In the genomic region with DNA sequence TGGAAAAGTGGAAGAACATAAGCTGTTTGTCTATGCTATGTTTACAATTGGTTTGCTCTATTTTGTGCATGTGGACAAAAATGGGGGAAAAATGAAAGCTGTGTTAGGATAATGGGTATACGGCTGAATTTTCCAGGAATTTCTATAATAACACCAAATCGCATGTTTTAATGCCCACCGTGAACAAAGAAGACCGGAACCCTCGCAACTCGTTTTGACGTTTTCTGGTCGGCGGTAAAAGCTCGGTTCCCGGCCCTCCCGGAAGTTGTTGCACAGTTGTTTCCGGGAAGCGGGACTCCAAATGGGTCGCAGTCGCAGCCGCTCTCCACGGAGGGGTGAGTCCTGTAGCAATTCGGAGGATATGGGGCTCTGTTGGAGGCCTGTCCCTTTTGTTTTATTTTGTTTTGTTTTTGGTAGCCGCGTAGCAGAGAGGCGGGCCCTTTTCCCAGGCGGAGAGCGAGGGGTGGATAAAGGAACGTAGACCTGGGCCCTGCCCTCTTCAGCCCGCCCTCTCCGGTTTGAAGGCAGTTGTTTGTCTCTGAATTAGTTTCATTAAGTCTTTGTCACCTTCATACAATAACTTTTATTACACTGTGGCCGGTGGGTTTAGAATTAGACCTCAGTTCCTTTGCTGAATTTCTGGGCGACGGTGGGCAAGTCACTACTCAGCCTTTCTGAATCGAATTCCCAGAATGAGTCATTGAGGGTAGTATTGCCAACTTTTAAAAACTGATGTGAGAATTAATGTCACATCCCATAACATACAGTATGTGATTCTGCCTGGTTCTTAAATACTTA, we compare ENCODE assay signal across 1 cellular context.
TF ChIP-seq lines count a peak whose summit lies in the region.

A gene with protein sequence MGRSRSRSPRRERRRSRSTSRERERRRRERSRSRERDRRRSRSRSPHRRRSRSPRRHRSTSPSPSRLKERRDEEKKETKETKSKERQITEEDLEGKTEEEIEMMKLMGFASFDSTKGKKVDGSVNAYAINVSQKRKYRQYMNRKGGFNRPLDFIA (plus strand): TSS at position 273 of the 798 bp plus-strand sequence. CDS start 29 bp downstream, at position 302.

TF ChIP-seq in HepG2, 621 proteins besides CTCF, POLR2A, EP300 and RAD21 (continued from another document and continues in another):
- no peak; the same call in 1 of the 2 replicates for TF ChIP-seq ZNF567 (CRISPR knock-in tag; IDR thresholded peaks at IDR 0.05; ENCODE audit: borderline replicate concordance)
- peak; percentile 96 for TF ChIP-seq ELF3 (CRISPR knock-in tag; IDR thresholded peaks at IDR 0.05)
- TF ChIP-seq KLF9 (CRISPR knock-in tag; IDR thresholded peaks at IDR 0.05; ENCODE audit: low read depth) = peak; percentile 92
- TF ChIP-seq ZNF34 (CRISPR knock-in tag; IDR thresholded peaks at IDR 0.05; ENCODE audit: borderline replicate concordance) = no peak
- peak; percentile 98 for TF ChIP-seq KMT2B (CRISPR knock-in tag; IDR thresholded peaks at IDR 0.05)
- TF ChIP-seq TCF7 (IDR thresholded peaks at IDR 0.05; ENCODE audit: low read depth) = no peak
- TF ChIP-seq ZFY (CRISPR knock-in tag; IDR thresholded peaks at IDR 0.05) = peak; percentile 97
- TF ChIP-seq ZNF180 (CRISPR knock-in tag; IDR thresholded peaks at IDR 0.05; ENCODE audit: borderline replicate concordance, low read depth) = peak; percentile 85; the same call in 1 of the 2 replicates
- peak; percentile 66; the same call in 1 of the 2 replicates for TF ChIP-seq ZNF768 (CRISPR knock-in tag; IDR thresholded peaks at IDR 0.05)
- TF ChIP-seq ZKSCAN8 (CRISPR knock-in tag; IDR thresholded peaks at IDR 0.05; ENCODE audit: borderline replicate concordance) = peak; percentile 79; the same call in 1 of the 2 replicates
- TF ChIP-seq ZNF484 (CRISPR knock-in tag; IDR thresholded peaks at IDR 0.05; ENCODE audit: borderline replicate concordance, low read depth) = no peak
- TF ChIP-seq, protein P1, sequence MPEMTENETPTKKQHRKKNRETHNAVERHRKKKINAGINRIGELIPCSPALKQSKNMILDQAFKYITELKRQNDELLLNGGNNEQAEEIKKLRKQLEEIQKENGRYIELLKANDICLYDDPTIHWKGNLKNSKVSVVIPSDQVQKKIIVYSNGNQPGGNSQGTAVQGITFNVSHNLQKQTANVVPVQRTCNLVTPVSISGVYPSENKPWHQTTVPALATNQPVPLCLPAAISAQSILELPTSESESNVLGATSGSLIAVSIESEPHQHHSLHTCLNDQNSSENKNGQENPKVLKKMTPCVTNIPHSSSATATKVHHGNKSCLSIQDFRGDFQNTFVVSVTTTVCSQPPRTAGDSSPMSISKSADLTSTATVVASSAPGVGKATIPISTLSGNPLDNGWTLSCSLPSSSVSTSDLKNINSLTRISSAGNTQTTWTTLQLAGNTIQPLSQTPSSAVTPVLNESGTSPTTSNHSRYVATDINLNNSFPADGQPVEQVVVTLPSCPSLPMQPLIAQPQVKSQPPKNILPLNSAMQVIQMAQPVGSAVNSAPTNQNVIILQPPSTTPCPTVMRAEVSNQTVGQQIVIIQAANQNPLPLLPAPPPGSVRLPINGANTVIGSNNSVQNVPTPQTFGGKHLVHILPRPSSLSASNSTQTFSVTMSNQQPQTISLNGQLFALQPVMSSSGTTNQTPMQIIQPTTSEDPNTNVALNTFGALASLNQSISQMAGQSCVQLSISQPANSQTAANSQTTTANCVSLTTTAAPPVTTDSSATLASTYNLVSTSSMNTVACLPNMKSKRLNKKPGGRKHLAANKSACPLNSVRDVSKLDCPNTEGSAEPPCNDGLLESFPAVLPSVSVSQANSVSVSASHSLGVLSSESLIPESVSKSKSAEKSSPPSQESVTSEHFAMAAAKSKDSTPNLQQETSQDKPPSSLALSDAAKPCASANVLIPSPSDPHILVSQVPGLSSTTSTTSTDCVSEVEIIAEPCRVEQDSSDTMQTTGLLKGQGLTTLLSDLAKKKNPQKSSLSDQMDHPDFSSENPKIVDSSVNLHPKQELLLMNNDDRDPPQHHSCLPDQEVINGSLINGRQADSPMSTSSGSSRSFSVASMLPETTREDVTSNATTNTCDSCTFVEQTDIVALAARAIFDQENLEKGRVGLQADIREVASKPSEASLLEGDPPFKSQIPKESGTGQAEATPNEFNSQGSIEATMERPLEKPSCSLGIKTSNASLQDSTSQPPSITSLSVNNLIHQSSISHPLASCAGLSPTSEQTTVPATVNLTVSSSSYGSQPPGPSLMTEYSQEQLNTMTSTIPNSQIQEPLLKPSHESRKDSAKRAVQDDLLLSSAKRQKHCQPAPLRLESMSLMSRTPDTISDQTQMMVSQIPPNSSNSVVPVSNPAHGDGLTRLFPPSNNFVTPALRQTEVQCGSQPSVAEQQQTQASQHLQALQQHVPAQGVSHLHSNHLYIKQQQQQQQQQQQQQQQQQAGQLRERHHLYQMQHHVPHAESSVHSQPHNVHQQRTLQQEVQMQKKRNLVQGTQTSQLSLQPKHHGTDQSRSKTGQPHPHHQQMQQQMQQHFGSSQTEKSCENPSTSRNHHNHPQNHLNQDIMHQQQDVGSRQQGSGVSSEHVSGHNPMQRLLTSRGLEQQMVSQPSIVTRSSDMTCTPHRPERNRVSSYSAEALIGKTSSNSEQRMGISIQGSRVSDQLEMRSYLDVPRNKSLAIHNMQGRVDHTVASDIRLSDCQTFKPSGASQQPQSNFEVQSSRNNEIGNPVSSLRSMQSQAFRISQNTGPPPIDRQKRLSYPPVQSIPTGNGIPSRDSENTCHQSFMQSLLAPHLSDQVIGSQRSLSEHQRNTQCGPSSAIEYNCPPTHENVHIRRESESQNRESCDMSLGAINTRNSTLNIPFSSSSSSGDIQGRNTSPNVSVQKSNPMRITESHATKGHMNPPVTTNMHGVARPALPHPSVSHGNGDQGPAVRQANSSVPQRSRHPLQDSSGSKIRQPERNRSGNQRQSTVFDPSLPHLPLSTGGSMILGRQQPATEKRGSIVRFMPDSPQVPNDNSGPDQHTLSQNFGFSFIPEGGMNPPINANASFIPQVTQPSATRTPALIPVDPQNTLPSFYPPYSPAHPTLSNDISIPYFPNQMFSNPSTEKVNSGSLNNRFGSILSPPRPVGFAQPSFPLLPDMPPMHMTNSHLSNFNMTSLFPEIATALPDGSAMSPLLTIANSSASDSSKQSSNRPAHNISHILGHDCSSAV (CRISPR knock-in tag; IDR thresholded peaks at IDR 0.05; ENCODE audit: borderline replicate concordance) = no peak
- TF ChIP-seq ATF1 (CRISPR knock-in tag; IDR thresholded peaks at IDR 0.05) = peak; percentile 80; the same call in 1 of the 2 replicates
- no peak for TF ChIP-seq CHD2 (IDR thresholded peaks at IDR 0.05; ENCODE audit: low read depth, low read length)
- TF ChIP-seq DMAP1 (CRISPR knock-in tag; IDR thresholded peaks at IDR 0.05) = peak; percentile 71; the same call in 1 of the 2 replicates
- 0 out of 2 replicates have a peak, but pooled peaks have one; percentile 49 for TF ChIP-seq ZIK1 (CRISPR knock-in tag; IDR thresholded peaks at IDR 0.05; ENCODE audit: borderline replicate concordance, low read depth)
- peak; percentile 93 for TF ChIP-seq ZNF788 (CRISPR knock-in tag; IDR thresholded peaks at IDR 0.05; ENCODE audit: borderline replicate concordance)
- TF ChIP-seq RBFOX2 (IDR thresholded peaks at IDR 0.05; ENCODE audit: low read depth, low read length) = peak; percentile 78
- TF ChIP-seq ZSCAN12 (CRISPR knock-in tag; IDR thresholded peaks at IDR 0.05) = peak; percentile 92
- TF ChIP-seq ZNF143 (CRISPR knock-in tag; IDR thresholded peaks at IDR 0.05) = peak; percentile 66
- TF ChIP-seq POLR2AphosphoS2 (IDR thresholded peaks at IDR 0.05; ENCODE audit: low read depth, low read length) = no peak
- TF ChIP-seq, protein P2, sequence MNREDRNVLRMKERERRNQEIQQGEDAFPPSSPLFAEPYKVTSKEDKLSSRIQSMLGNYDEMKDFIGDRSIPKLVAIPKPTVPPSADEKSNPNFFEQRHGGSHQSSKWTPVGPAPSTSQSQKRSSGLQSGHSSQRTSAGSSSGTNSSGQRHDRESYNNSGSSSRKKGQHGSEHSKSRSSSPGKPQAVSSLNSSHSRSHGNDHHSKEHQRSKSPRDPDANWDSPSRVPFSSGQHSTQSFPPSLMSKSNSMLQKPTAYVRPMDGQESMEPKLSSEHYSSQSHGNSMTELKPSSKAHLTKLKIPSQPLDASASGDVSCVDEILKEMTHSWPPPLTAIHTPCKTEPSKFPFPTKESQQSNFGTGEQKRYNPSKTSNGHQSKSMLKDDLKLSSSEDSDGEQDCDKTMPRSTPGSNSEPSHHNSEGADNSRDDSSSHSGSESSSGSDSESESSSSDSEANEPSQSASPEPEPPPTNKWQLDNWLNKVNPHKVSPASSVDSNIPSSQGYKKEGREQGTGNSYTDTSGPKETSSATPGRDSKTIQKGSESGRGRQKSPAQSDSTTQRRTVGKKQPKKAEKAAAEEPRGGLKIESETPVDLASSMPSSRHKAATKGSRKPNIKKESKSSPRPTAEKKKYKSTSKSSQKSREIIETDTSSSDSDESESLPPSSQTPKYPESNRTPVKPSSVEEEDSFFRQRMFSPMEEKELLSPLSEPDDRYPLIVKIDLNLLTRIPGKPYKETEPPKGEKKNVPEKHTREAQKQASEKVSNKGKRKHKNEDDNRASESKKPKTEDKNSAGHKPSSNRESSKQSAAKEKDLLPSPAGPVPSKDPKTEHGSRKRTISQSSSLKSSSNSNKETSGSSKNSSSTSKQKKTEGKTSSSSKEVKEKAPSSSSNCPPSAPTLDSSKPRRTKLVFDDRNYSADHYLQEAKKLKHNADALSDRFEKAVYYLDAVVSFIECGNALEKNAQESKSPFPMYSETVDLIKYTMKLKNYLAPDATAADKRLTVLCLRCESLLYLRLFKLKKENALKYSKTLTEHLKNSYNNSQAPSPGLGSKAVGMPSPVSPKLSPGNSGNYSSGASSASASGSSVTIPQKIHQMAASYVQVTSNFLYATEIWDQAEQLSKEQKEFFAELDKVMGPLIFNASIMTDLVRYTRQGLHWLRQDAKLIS (CRISPR knock-in tag; IDR thresholded peaks at IDR 0.05) = peak; percentile 85; the same call in 1 of the 2 replicates
- no peak for TF ChIP-seq SMAD1 (CRISPR knock-in tag; IDR thresholded peaks at IDR 0.05; ENCODE audit: borderline replicate concordance, low read depth)
- TF ChIP-seq SATB2 (CRISPR knock-in tag; IDR thresholded peaks at IDR 0.05) = peak; percentile 97; the same call in 1 of the 2 replicates
- peak; percentile 100 for TF ChIP-seq TAF1 (CRISPR knock-in tag; IDR thresholded peaks at IDR 0.05)
- peak; percentile 97 for TF ChIP-seq MYNN (CRISPR knock-in tag; IDR thresholded peaks at IDR 0.05; ENCODE audit: low read depth)
- TF ChIP-seq, protein P3, sequence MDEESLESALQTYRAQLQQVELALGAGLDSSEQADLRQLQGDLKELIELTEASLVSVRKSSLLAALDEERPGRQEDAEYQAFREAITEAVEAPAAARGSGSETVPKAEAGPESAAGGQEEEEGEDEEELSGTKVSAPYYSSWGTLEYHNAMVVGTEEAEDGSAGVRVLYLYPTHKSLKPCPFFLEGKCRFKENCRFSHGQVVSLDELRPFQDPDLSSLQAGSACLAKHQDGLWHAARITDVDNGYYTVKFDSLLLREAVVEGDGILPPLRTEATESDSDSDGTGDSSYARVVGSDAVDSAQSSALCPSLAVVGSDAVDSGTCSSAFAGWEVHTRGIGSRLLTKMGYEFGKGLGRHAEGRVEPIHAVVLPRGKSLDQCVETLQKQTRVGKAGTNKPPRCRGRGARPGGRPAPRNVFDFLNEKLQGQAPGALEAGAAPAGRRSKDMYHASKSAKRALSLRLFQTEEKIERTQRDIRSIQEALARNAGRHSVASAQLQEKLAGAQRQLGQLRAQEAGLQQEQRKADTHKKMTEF (CRISPR knock-in tag; IDR thresholded peaks at IDR 0.05) = peak; percentile 98
- TF ChIP-seq, protein P4, sequence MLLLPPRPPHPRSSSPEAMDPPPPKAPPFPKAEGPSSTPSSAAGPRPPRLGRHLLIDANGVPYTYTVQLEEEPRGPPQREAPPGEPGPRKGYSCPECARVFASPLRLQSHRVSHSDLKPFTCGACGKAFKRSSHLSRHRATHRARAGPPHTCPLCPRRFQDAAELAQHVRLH (CRISPR knock-in tag; IDR thresholded peaks at IDR 0.05; ENCODE audit: borderline replicate concordance, low read depth) = peak; percentile 98
- TF ChIP-seq, protein P5, sequence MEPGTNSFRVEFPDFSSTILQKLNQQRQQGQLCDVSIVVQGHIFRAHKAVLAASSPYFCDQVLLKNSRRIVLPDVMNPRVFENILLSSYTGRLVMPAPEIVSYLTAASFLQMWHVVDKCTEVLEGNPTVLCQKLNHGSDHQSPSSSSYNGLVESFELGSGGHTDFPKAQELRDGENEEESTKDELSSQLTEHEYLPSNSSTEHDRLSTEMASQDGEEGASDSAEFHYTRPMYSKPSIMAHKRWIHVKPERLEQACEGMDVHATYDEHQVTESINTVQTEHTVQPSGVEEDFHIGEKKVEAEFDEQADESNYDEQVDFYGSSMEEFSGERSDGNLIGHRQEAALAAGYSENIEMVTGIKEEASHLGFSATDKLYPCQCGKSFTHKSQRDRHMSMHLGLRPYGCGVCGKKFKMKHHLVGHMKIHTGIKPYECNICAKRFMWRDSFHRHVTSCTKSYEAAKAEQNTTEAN (CRISPR knock-in tag; conservative IDR thresholded peaks at IDR 0.05) = peak; percentile 94
- TF ChIP-seq ZSCAN25 (CRISPR knock-in tag; IDR thresholded peaks at IDR 0.05) = peak; percentile 66; the same call in 1 of the 2 replicates
- TF ChIP-seq, protein P6, sequence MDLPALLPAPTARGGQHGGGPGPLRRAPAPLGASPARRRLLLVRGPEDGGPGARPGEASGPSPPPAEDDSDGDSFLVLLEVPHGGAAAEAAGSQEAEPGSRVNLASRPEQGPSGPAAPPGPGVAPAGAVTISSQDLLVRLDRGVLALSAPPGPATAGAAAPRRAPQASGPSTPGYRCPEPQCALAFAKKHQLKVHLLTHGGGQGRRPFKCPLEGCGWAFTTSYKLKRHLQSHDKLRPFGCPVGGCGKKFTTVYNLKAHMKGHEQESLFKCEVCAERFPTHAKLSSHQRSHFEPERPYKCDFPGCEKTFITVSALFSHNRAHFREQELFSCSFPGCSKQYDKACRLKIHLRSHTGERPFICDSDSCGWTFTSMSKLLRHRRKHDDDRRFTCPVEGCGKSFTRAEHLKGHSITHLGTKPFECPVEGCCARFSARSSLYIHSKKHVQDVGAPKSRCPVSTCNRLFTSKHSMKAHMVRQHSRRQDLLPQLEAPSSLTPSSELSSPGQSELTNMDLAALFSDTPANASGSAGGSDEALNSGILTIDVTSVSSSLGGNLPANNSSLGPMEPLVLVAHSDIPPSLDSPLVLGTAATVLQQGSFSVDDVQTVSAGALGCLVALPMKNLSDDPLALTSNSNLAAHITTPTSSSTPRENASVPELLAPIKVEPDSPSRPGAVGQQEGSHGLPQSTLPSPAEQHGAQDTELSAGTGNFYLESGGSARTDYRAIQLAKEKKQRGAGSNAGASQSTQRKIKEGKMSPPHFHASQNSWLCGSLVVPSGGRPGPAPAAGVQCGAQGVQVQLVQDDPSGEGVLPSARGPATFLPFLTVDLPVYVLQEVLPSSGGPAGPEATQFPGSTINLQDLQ (CRISPR knock-in tag; IDR thresholded peaks at IDR 0.05) = no peak; the same call in 1 of the 2 replicates
- TF ChIP-seq, protein P7, sequence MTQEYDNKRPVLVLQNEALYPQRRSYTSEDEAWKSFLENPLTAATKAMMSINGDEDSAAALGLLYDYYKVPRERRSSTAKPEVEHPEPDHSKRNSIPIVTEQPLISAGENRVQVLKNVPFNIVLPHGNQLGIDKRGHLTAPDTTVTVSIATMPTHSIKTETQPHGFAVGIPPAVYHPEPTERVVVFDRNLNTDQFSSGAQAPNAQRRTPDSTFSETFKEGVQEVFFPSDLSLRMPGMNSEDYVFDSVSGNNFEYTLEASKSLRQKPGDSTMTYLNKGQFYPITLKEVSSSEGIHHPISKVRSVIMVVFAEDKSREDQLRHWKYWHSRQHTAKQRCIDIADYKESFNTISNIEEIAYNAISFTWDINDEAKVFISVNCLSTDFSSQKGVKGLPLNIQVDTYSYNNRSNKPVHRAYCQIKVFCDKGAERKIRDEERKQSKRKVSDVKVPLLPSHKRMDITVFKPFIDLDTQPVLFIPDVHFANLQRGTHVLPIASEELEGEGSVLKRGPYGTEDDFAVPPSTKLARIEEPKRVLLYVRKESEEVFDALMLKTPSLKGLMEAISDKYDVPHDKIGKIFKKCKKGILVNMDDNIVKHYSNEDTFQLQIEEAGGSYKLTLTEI (CRISPR knock-in tag; conservative IDR thresholded peaks at IDR 0.05) = no peak
- peak; percentile 84 for TF ChIP-seq ARNT2 (CRISPR knock-in tag; IDR thresholded peaks at IDR 0.05; ENCODE audit: low read depth)
- peak; percentile 63 for TF ChIP-seq ZBTB21 (CRISPR knock-in tag; IDR thresholded peaks at IDR 0.05)
